Comparison of ENCODE assay signal across 8 cellular contexts in the genomic region with DNA sequence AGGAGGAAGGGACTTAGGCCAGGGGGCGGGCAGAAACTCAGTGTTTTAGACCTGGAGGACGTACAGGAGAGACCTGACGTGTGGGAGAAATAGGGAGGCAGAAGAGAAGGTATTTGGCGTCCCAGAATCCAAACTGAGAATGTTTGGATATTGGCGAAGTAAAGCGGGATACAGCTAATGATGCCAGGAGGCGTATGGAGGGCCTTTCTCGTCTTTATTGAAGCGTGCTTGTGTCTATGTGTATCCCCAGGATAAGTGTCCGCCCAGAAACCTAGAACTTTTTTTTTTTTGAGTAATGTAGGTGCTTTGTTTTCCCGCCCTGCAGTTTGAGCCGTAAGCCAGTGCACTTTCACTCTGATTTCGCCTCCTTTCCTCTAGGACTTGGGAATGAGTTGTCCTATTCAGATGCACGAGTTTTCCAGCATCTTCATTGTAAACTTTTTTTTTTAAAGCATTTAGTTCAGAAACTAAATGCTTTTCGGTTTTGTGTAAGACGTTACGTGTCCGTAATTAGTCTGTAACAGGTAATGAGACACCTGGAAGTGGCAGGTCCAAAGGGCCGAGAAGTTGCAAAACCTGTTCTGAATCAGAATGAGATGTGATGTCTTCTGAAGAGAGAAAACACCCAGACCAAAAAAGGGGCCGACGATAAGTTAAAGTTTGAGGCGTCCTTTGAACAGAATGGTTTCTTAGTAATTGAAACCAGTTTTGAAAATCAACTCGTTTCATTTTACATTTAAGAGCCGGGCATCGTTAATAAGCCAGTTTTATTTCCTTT. TPM values are rescaled to one million over a fixed set of nuclear protein-coding genes. Genes with fewer than 3 reads are reported as not detected.
DNase-seq lines count a peak whose midpoint lies in the region; ATAC-seq and TF ChIP-seq lines count a peak whose summit lies in the region.

No MANE protein-coding gene starts in this region.

- peaks cover 13% of the 10 kb centered on the region for H3K36me3 Mint-ChIP-seq in activated naive CD4-positive, alpha-beta T cell treated with anti-CD3 and anti-CD28 coated beads for 36 hours (ENCODE audit: low read depth)
- H3K36me3 Mint-ChIP-seq in activated T-helper 1 cell treated with anti-CD3 and anti-CD28 coated beads, Interleukin-12 subunit alpha, Interleukin-12 subunit beta, Interleukin-2, Interleukin-4 antibody, amounts not matched to agents 30 ng/mL and 10 ng/mL and 1 ng/mL, durations not matched to agents 14 hours and 24 hours and 36 hours (ENCODE audit: low read depth), result peaks cover 14% of the 10 kb centered on the region

- 1% methylated on average over 25 of the region's 25 CpGs for WGBS in psoas muscle, 3 donors

- H3K4me3 ChIP-seq in HEK293 (ENCODE audit: low read depth, low read length) (peak overlapping the region; percentile 83), MG63 (peak overlapping the region; percentile 75), right atrium auricular region (peak overlapping the region; percentile 80 to 87), psoas muscle (peak overlapping the region; percentile 80)

- H3K9me3 ChIP-seq in HEK293 (ENCODE audit: control insufficient read depth, insufficient read depth, low read depth, low read length), result no peaks in the 10 kb centered on the region
- no peaks in the 10 kb centered on the region for H3K9me3 ChIP-seq in MG63
- H3K9me3 ChIP-seq in right atrium auricular region, result no peaks in the 10 kb centered on the region
- H3K9me3 ChIP-seq in psoas muscle, result no peaks in the 10 kb centered on the region

- peaks cover 0 to 6% of the 10 kb centered on the region in 2 experiments; a peak in 1 of 3 replicates for H3K36me3 ChIP-seq in HEK293 (ENCODE audit: control insufficient read depth in 2 of 2, insufficient read depth in 1 of 2, low read length in 2 of 2)
- H3K36me3 ChIP-seq in MG63, result no peaks in the 10 kb centered on the region; the same call in 1 of the 2 replicates
- H3K36me3 ChIP-seq in right atrium auricular region, result no peaks in the 10 kb centered on the region
- no peaks in the 10 kb centered on the region for H3K36me3 ChIP-seq in psoas muscle (ENCODE audit: insufficient read depth in 1 of 2, low read depth in 1 of 2)

- H3K27ac Mint-ChIP-seq in activated naive CD4-positive, alpha-beta T cell treated with anti-CD3 and anti-CD28 coated beads for 36 hours, result peak overlapping the region; percentile 98
- H3K27ac Mint-ChIP-seq in activated T-helper 1 cell treated with anti-CD3 and anti-CD28 coated beads, Interleukin-12 subunit alpha, Interleukin-12 subunit beta, Interleukin-2, Interleukin-4 antibody, amounts not matched to agents 30 ng/mL and 10 ng/mL and 1 ng/mL, durations not matched to agents 14 hours and 24 hours and 36 hours, result peak overlapping the region; percentile 98

- H3K27me3 Mint-ChIP-seq in activated naive CD4-positive, alpha-beta T cell treated with anti-CD3 and anti-CD28 coated beads for 36 hours (ENCODE audit: low read depth), result no peaks in the 10 kb centered on the region
- H3K27me3 Mint-ChIP-seq in activated T-helper 1 cell treated with anti-CD3 and anti-CD28 coated beads, Interleukin-12 subunit alpha, Interleukin-12 subunit beta, Interleukin-2, Interleukin-4 antibody, amounts not matched to agents 30 ng/mL and 10 ng/mL and 1 ng/mL, durations not matched to agents 14 hours and 24 hours and 36 hours (ENCODE audit: insufficient read depth), result no peaks in the 10 kb centered on the region

- intact Hi-C loops in activated naive CD4-positive, alpha-beta T cell treated with anti-CD3 and anti-CD28 coated beads for 36 hours (cut with micrococcal nuclease), result loop anchor here (1.0 to 10.0 kb wide), 6 partner anchors 9 to 1845 kb away; a partner anchor contains a TSS
- intact Hi-C loops in activated T-helper 1 cell treated with anti-CD3 and anti-CD28 coated beads, Interleukin-12 subunit alpha, Interleukin-12 subunit beta, Interleukin-2, Interleukin-4 antibody, amounts not matched to agents 30 ng/mL and 10 ng/mL and 1 ng/mL, durations not matched to agents 14 hours and 24 hours and 36 hours (cut with micrococcal nuclease), result loop anchor here (1.0 to 10.0 kb wide), 6 partner anchors 8 to 1843 kb away; a partner anchor contains a TSS
- intact Hi-C loops in psoas muscle (cut with DNase I), result loop anchor here in 1 of 2 donors (10.0 kb wide), 1 partner anchor 1845 kb away; a partner anchor contains a TSS

- H3K4me3 Mint-ChIP-seq in activated naive CD4-positive, alpha-beta T cell treated with anti-CD3 and anti-CD28 coated beads for 36 hours, result peak overlapping the region; percentile 93
- H3K4me3 Mint-ChIP-seq in activated T-helper 1 cell treated with anti-CD3 and anti-CD28 coated beads, Interleukin-12 subunit alpha, Interleukin-12 subunit beta, Interleukin-2, Interleukin-4 antibody, amounts not matched to agents 30 ng/mL and 10 ng/mL and 1 ng/mL, durations not matched to agents 14 hours and 24 hours and 36 hours, result peak overlapping the region; percentile 100

- ATAC-seq in psoas muscle, result peak in 1 of 4 donors; percentile 1

- CTCF ChIA-PET in activated naive CD4-positive, alpha-beta T cell treated with anti-CD3 and anti-CD28 coated beads for 36 hours (lab: Charles Lee), result interaction anchor here (0.6 kb wide), 1 partner anchor 197 kb away, joined by 4 read pairs; no protein-coding TSS in a partner anchor
- CTCF ChIA-PET in HEK293 (lab: Yijun Ruan, JAX), result no interaction called here

- DNase-seq in activated naive CD4-positive, alpha-beta T cell treated with anti-CD3 and anti-CD28 coated beads for 36 hours, result peak; percentile 46
- DNase-seq in activated naive CD4-positive, alpha-beta T cell (lab: John Stamatoyannopoulos, UW), result no peak
- DNase-seq in MG63, result no peak
- no peak for DNase-seq in activated T-helper 1 cell treated with anti-CD3 and anti-CD28 coated beads, Interleukin-12 subunit alpha, Interleukin-12 subunit beta, Interleukin-2, Interleukin-4 antibody, amounts not matched to agents 30 ng/mL and 10 ng/mL and 1 ng/mL, durations not matched to agents 14 hours and 24 hours and 36 hours (ENCODE audit: low spot score)
- DNase-seq in right atrium auricular region (ENCODE audit: low spot score), result no peak
- DNase-seq in psoas muscle, result no peak
- no peak for DNase-seq in Ammon's horn (ENCODE audit: low spot score)

- H3K27me3 ChIP-seq in MG63, result no peaks in the 10 kb centered on the region
- H3K27me3 ChIP-seq in right atrium auricular region, result no peaks in the 10 kb centered on the region
- no peaks in the 10 kb centered on the region for H3K27me3 ChIP-seq in psoas muscle (ENCODE audit: insufficient read depth in 3 of 3, low read length in 2 of 3)

- TF ChIP-seq CTCF in HEK293 (tag by site-specific recombination; IDR thresholded peaks at IDR 0.05) (no peak), right atrium auricular region (IDR thresholded peaks at IDR 0.05) (no peak), psoas muscle (IDR thresholded peaks at IDR 0.05) (no peak)

- peaks cover 41% of the 10 kb centered on the region for H3K4me1 Mint-ChIP-seq in activated naive CD4-positive, alpha-beta T cell treated with anti-CD3 and anti-CD28 coated beads for 36 hours (ENCODE audit: low read depth)
- peaks cover 40% of the 10 kb centered on the region for H3K4me1 Mint-ChIP-seq in activated T-helper 1 cell treated with anti-CD3 and anti-CD28 coated beads, Interleukin-12 subunit alpha, Interleukin-12 subunit beta, Interleukin-2, Interleukin-4 antibody, amounts not matched to agents 30 ng/mL and 10 ng/mL and 1 ng/mL, durations not matched to agents 14 hours and 24 hours and 36 hours (ENCODE audit: low read depth)

- POLR2A ChIA-PET in HEK293 (lab: Yijun Ruan, JAX), result interaction anchor here (1.0 to 2.4 kb wide), 5 partner anchors 9 to 21 kb away, joined by 3 to 14 read pairs (median 3); a partner anchor contains a TSS

- peak overlapping the region; percentile 97 for H3K27ac ChIP-seq in HEK293 (ENCODE audit: extremely low read depth, low read depth, low read length)
- H3K27ac ChIP-seq in right atrium auricular region, result peak overlapping the region; percentile 99
- peak overlapping the region; percentile 95 for H3K27ac ChIP-seq in psoas muscle

- no peaks in the 10 kb centered on the region for H3K9me3 Mint-ChIP-seq in activated naive CD4-positive, alpha-beta T cell treated with anti-CD3 and anti-CD28 coated beads for 36 hours
- no peaks in the 10 kb centered on the region for H3K9me3 Mint-ChIP-seq in activated T-helper 1 cell treated with anti-CD3 and anti-CD28 coated beads, Interleukin-12 subunit alpha, Interleukin-12 subunit beta, Interleukin-2, Interleukin-4 antibody, amounts not matched to agents 30 ng/mL and 10 ng/mL and 1 ng/mL, durations not matched to agents 14 hours and 24 hours and 36 hours

- H3K4me1 ChIP-seq in HEK293 (ENCODE audit: control insufficient read depth, insufficient read depth, low read length) (peaks cover 6% of the 10 kb centered on the region; the same call in 1 of the 2 replicates), right atrium auricular region (peaks cover 0 to 38% of the 10 kb centered on the region in 2 donors), psoas muscle (peaks cover 26% of the 10 kb centered on the region)

TF ChIP-seq in HEK293, 187 proteins besides CTCF, POLR2A, EP300 and RAD21 (continues in another document):
- no peak for TF ChIP-seq REPIN1 (tag by site-specific recombination; IDR thresholded peaks at IDR 0.05; ENCODE audit: low read depth)
- TF ChIP-seq ZNF366 (tag by site-specific recombination; conservative IDR thresholded peaks at IDR 0.05), result peak; percentile 38; the same call in 1 of the 2 replicates

RNA-seq across cellular contexts. Expression of a gene that starts 0.7 kb away (rescaled TPM):
- 10 to 100 TPM; 13.8 to 14.1 TPM for total RNA-seq in activated naive CD4-positive, alpha-beta T cell treated with anti-CD3 and anti-CD28 coated beads for 36 hours
- total RNA-seq in MG63 (2014; rRNA removed; shearing (Covaris generic); ENCODE audit: low replicate concordance), result 5.8 and 12.8 TPM in 2 replicates
- total RNA-seq in activated T-helper 1 cell treated with anti-CD3 and anti-CD28 coated beads, Interleukin-12 subunit alpha, Interleukin-12 subunit beta, Interleukin-2, Interleukin-4 antibody, amounts not matched to agents 30 ng/mL and 10 ng/mL and 1 ng/mL, durations not matched to agents 14 hours and 24 hours and 36 hours, result 14.4 and 15.2 TPM in 2 replicates
- total RNA-seq in right atrium auricular region (1 to 10 TPM; 7.9 to 9.2 TPM), psoas muscle (1 to 10 TPM; 4.3 to 7.8 (median 7.0) TPM)
- 1 to 10 TPM; 2.9 to 8.9 (median 6.8) TPM for polyA plus RNA-seq in psoas muscle

RNA-seq across cellular contexts. Expression of a gene that starts 8.6 kb away (rescaled TPM):
- 10 to 100 TPM in 1 of 2 experiments, 1 to 10 TPM in 1; 9.8 to 11.1 TPM for total RNA-seq in activated naive CD4-positive, alpha-beta T cell treated with anti-CD3 and anti-CD28 coated beads for 36 hours
- 5.4 and 8.4 TPM in 2 replicates for total RNA-seq in MG63 (2014; rRNA removed; shearing (Covaris generic); ENCODE audit: low replicate concordance)
- total RNA-seq in activated T-helper 1 cell treated with anti-CD3 and anti-CD28 coated beads, Interleukin-12 subunit alpha, Interleukin-12 subunit beta, Interleukin-2, Interleukin-4 antibody, amounts not matched to agents 30 ng/mL and 10 ng/mL and 1 ng/mL, durations not matched to agents 14 hours and 24 hours and 36 hours, result 12.2 and 12.8 TPM in 2 replicates
- 1 to 10 TPM; 5.3 to 8.8 TPM for total RNA-seq in right atrium auricular region
- total RNA-seq in psoas muscle, result 1 to 10 TPM; 3.0 to 4.0 (median 3.5) TPM
- 1 to 10 TPM; 3.3 to 7.0 (median 4.4) TPM for polyA plus RNA-seq in psoas muscle
